Comparison of ENCODE assay signal across 1 cellular context in genomic region chr2:233349005-233349998, GRCh38.
A peak's percentile ranks its signal among the peaks of the same experiment; 100 is the strongest.
TF ChIP-seq lines count a peak whose summit lies in the region.

No MANE protein-coding gene starts in this region.

TF ChIP-seq in HepG2, 621 proteins besides CTCF, POLR2A, EP300 and RAD21 (continued from another document and continues in another):
- TF ChIP-seq CEBPZ (IDR thresholded peaks at IDR 0.05; ENCODE audit: low read length) (no peak), ZNF597 (CRISPR knock-in tag; IDR thresholded peaks at IDR 0.05) (no peak), ZSCAN5A (CRISPR knock-in tag; IDR thresholded peaks at IDR 0.05; ENCODE audit: borderline replicate concordance) (no peak), STAT6 (CRISPR knock-in tag; IDR thresholded peaks at IDR 0.05; ENCODE audit: borderline replicate concordance) (no peak), ZNF740 (CRISPR knock-in tag; IDR thresholded peaks at IDR 0.05) (no peak), ZBTB44 (CRISPR knock-in tag; IDR thresholded peaks at IDR 0.05) (no peak), TEAD3 (CRISPR knock-in tag; optimal IDR thresholded peaks at IDR 0.05; ENCODE audit: borderline replicate concordance) (peak; percentile 5), PRDM15 (CRISPR knock-in tag; IDR thresholded peaks at IDR 0.05) (no peak), SNAPC2 (CRISPR knock-in tag; IDR thresholded peaks at IDR 0.05) (no peak), GATAD1 (CRISPR knock-in tag; IDR thresholded peaks at IDR 0.05) (no peak), ARNT2 (CRISPR knock-in tag; IDR thresholded peaks at IDR 0.05; ENCODE audit: low read depth) (no peak), ZNF468 (CRISPR knock-in tag; IDR thresholded peaks at IDR 0.05) (no peak), ESRRA (CRISPR knock-in tag; IDR thresholded peaks at IDR 0.05; ENCODE audit: low read depth) (peak; percentile 71; the same call in 1 of the 2 replicates), SRY (CRISPR knock-in tag; IDR thresholded peaks at IDR 0.05) (no peak), KDM4B (CRISPR knock-in tag; IDR thresholded peaks at IDR 0.05) (no peak), ZNF484 (CRISPR knock-in tag; IDR thresholded peaks at IDR 0.05; ENCODE audit: borderline replicate concordance, low read depth) (no peak), HNF1B (CRISPR knock-in tag; IDR thresholded peaks at IDR 0.05) (peak; percentile 51; the same call in 1 of the 2 replicates), ZNF749 (CRISPR knock-in tag; IDR thresholded peaks at IDR 0.05; ENCODE audit: borderline replicate concordance) (no peak), ZNF451 (CRISPR knock-in tag; IDR thresholded peaks at IDR 0.05) (no peak), ZSCAN12 (CRISPR knock-in tag; IDR thresholded peaks at IDR 0.05) (no peak), ZBTB40 (IDR thresholded peaks at IDR 0.05) (no peak), ZBTB40 (CRISPR knock-in tag; IDR thresholded peaks at IDR 0.05) (no peak), ZNF691 (CRISPR knock-in tag; IDR thresholded peaks at IDR 0.05; ENCODE audit: borderline replicate concordance, low read depth) (peak; percentile 34; the same call in 1 of the 2 replicates)
